12 cellular contexts compared by ENCODE assay signal in the genomic region with DNA sequence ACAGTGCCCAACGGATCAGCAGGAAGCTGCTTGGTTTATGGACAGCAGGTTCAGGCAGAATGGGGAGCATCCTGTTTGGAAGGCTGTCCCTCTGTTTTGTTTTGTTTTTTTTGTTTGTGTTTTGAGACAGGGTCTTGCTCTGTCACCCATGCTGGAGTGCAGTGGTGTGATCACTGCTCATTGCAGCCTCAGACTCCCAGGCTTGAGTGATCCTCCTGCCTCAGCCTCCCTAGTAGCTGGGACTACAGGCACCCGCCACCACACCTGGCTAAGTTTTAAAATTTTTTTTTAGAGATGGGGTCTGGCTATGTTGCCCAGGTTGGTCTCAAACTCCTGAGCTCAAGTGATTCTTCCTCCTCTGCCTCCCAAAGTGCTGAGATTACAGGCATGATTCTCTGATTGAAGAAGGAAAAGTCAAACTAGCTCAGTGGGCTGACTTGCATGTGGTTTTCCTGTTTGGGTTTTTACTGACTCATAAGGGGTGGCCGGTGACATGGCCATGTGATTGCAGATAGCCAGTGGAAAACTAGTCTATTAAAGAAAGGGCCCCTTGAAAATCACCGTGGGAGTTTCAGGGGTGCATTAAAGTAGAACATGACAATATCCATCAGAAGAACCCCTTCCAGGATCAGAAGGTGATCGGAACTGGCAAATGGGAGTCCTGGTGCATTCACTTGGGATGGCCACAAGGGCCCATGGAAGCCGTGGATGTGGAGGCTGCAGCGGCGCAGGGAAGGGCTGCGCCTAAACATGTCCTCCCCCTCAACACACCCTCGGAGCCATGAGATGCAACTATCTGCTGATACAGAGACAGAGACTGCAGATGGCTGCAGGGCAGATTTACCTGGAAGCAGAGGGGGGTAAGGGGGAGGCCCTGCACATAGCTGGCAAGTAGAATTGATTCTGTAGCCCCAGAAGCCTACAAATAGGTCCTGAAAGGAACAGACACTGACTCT. TPM values are rescaled to one million over a fixed set of nuclear protein-coding genes. Genes with fewer than 3 reads are reported as not detected.
DNase-seq lines count a peak whose midpoint lies in the region; ATAC-seq and TF ChIP-seq lines count a peak whose summit lies in the region.
"Had no signal": no experiment of that assay in that cellular context is flagged by ENCODE, and none has a peak within 500 bp of the region (broad histone marks: within the 10 kb centered on the region; RNA-seq: fewer than 3 reads in every experiment).

No MANE protein-coding gene starts in this region.

- peaks cover 6% of the 10 kb centered on the region for H3K9me3 Mint-ChIP-seq in activated CD4-positive, alpha-beta T cell treated with anti-CD3 and anti-CD28 coated beads, Interleukin-2, amount 10 ng/mL, durations not matched to agents 7 days and 5 days

- peaks cover 62% of the 10 kb centered on the region for H3K27me3 Mint-ChIP-seq in activated CD4-positive, alpha-beta T cell treated with anti-CD3 and anti-CD28 coated beads, Interleukin-2, amount 10 ng/mL, durations not matched to agents 7 days and 5 days

- peaks cover 12% of the 10 kb centered on the region for H3K4me1 Mint-ChIP-seq in activated CD4-positive, alpha-beta T cell treated with anti-CD3 and anti-CD28 coated beads, Interleukin-2, amount 10 ng/mL, durations not matched to agents 7 days and 5 days

- peak overlapping the region; percentile 71 for H3K27ac Mint-ChIP-seq in activated CD4-positive, alpha-beta T cell treated with anti-CD3 and anti-CD28 coated beads, Interleukin-2, amount 10 ng/mL, durations not matched to agents 7 days and 5 days
- H3K27ac Mint-ChIP-seq: B cell had no signal

- CTCF ChIA-PET in activated CD4-positive, alpha-beta T cell treated with anti-CD3 and anti-CD28 coated beads, Interleukin-2, amount 10 ng/mL, durations not matched to agents 7 days and 5 days (lab: Charles Lee): interaction anchor here (0.6 to 2.0 kb wide), 5 partner anchors 9 to 350 kb away, joined by 3 to 6 read pairs (median 3); a partner anchor contains a TSS

- no peaks in the 10 kb centered on the region for H3K36me3 Mint-ChIP-seq in activated CD4-positive, alpha-beta T cell treated with anti-CD3 and anti-CD28 coated beads, Interleukin-2, amount 10 ng/mL, durations not matched to agents 7 days and 5 days (ENCODE audit: low read depth)

- TF ChIP-seq POLR2A in GM18505 (IDR thresholded peaks at IDR 0.05; ENCODE audit: borderline replicate concordance, extremely low read depth, insufficient read depth, insufficient read length): no peak

- H3K4me3 Mint-ChIP-seq in activated CD4-positive, alpha-beta T cell treated with anti-CD3 and anti-CD28 coated beads, Interleukin-2, amount 10 ng/mL, durations not matched to agents 7 days and 5 days: no peak overlapping the region
- H3K4me3 Mint-ChIP-seq: B cell had no signal

- POLR2A ChIA-PET in activated CD4-positive, alpha-beta T cell treated with anti-CD3 and anti-CD28 coated beads, Interleukin-2, amount 10 ng/mL, durations not matched to agents 7 days and 5 days (lab: Charles Lee): no interaction called here

- peak; percentile 70 for ATAC-seq in HG03460 (IDR thresholded peaks at IDR 0.05; ENCODE audit: unreplicated experiment)
- ATAC-seq in stimulated activated naive CD8-positive, alpha-beta T cell treated with anti-CD3 and anti-CD28 coated beads, Interleukin-15, Interleukin-2, amounts not matched to agents 100 U/mL and 50 U/mL, for 24 hours: peak; percentile 81
- no peak for ATAC-seq in GM18505 (IDR thresholded peaks at IDR 0.05; ENCODE audit: unreplicated experiment)
- ATAC-seq: left ventricle myocardium superior had no signal

- DNase-seq in activated CD4-positive, alpha-beta T cell treated with anti-CD3 and anti-CD28 coated beads, Interleukin-2, amount 10 ng/mL, durations not matched to agents 7 days and 5 days: no peak
- DNase-seq in activated CD4-positive, alpha-beta T cell treated with anti-CD3 and anti-CD28 coated beads, Interleukin-2, amount 50 U/mL, for 1 hour: no peak
- DNase-seq in dermis blood vessel endothelial cell (peak; percentile 15), nucleus accumbens (lab: John Stamatoyannopoulos, UW) (no peak), mesenteric fat pad (ENCODE audit: low spot score) (no peak)
- no peak for DNase-seq in stimulated activated naive CD8-positive, alpha-beta T cell treated with anti-CD3 and anti-CD28 coated beads, Interleukin-15, Interleukin-2, amounts not matched to agents 100 U/mL and 50 U/mL, for 24 hours
- DNase-seq: left ventricle myocardium superior, NCI-H1930 had no signal

RNA-seq across cellular contexts. Expression of a gene that starts 26.5 kb away (rescaled TPM):
- total RNA-seq in activated CD4-positive, alpha-beta T cell treated with anti-CD3 and anti-CD28 coated beads, Interleukin-2, amount 10 ng/mL, durations not matched to agents 7 days and 5 days: not detected
- total RNA-seq in dermis blood vessel endothelial cell: not detected in 2 replicates
- not detected for total RNA-seq in mesenteric fat pad
- total RNA-seq: B cell, left ventricle myocardium superior, temporal lobe had no signal

RNA-seq across cellular contexts. Expression of a gene that starts 30.9 kb away (rescaled TPM):
- 1 to 10 TPM; 4.1 to 5.1 TPM for total RNA-seq in activated CD4-positive, alpha-beta T cell treated with anti-CD3 and anti-CD28 coated beads, Interleukin-2, amount 10 ng/mL, durations not matched to agents 7 days and 5 days
- total RNA-seq in dermis blood vessel endothelial cell: 0.33 and 0.85 TPM in 2 replicates
- total RNA-seq in mesenteric fat pad: 1.9 TPM

RNA-seq across cellular contexts. Expression of a gene that starts 35.5 kb away (rescaled TPM):
- total RNA-seq in activated CD4-positive, alpha-beta T cell treated with anti-CD3 and anti-CD28 coated beads, Interleukin-2, amount 10 ng/mL, durations not matched to agents 7 days and 5 days: not detected
- total RNA-seq in dermis blood vessel endothelial cell (not detected in 2 replicates), mesenteric fat pad (not detected)
- total RNA-seq: B cell, left ventricle myocardium superior, temporal lobe had no signal
